ENCODE assay signal across 1 cellular context in genomic region chr3:128984596-128984995, GRCh38.
TF ChIP-seq lines count a peak whose summit lies in the region.

No MANE protein-coding gene starts in this region.

TF ChIP-seq in SK-N-SH, 30 proteins besides CTCF, POLR2A, EP300 and RAD21 (continued from another document):
- TF ChIP-seq, protein P1, sequence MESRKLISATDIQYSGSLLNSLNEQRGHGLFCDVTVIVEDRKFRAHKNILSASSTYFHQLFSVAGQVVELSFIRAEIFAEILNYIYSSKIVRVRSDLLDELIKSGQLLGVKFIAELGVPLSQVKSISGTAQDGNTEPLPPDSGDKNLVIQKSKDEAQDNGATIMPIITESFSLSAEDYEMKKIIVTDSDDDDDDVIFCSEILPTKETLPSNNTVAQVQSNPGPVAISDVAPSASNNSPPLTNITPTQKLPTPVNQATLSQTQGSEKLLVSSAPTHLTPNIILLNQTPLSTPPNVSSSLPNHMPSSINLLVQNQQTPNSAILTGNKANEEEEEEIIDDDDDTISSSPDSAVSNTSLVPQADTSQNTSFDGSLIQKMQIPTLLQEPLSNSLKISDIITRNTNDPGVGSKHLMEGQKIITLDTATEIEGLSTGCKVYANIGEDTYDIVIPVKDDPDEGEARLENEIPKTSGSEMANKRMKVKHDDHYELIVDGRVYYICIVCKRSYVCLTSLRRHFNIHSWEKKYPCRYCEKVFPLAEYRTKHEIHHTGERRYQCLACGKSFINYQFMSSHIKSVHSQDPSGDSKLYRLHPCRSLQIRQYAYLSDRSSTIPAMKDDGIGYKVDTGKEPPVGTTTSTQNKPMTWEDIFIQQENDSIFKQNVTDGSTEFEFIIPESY (IDR thresholded peaks at IDR 0.05; ENCODE audit: borderline replicate concordance, low read depth) = no peak
- TF ChIP-seq JUND (IDR thresholded peaks at IDR 0.05) (no peak), PBX3 (IDR thresholded peaks at IDR 0.05) (no peak), MXI1 (IDR thresholded peaks at IDR 0.05; ENCODE audit: low read depth, low read length) (no peak)
